9 cellular contexts compared by ENCODE assay signal in genomic region chr6:41278699-41279405, GRCh38. TPM values are rescaled to one million over a fixed set of nuclear protein-coding genes. Genes with fewer than 3 reads are reported as not detected.
A peak's percentile ranks its signal among the peaks of the same experiment; 100 is the strongest.
DNase-seq lines count a peak whose midpoint lies in the region; ATAC-seq, FAIRE-seq and TF ChIP-seq lines count a peak whose summit lies in the region.
"Had no signal": no experiment of that assay in that cellular context is flagged by ENCODE, and none has a peak within 500 bp of the region (broad histone marks: within the 10 kb centered on the region; RNA-seq: fewer than 3 reads in every experiment).

No MANE protein-coding gene starts in this region.

- TF ChIP-seq CTCF in GM12875 (IDR thresholded peaks at IDR 0.05; ENCODE audit: borderline replicate concordance, insufficient read depth, low read depth, low read length) (peak; percentile 71), GM12878 (IDR thresholded peaks at IDR 0.05 in 2 of 3, conservative IDR thresholded peaks at IDR 0.05 in 1 of 3; ENCODE audit: control insufficient read depth in 2 of 3, extremely low read depth in 1 of 3, insufficient read depth in 1 of 3, low read depth in 3 of 3, low read length in 3 of 3) (peak; percentile 58 to 65 (median 65)), left lung (IDR thresholded peaks at IDR 0.05) (peak; percentile 36 to 37)

- H3K4me3 ChIP-seq in GM12875 (ENCODE audit: low read depth, low read length) (no peak overlapping the region), GM12878 (no peak overlapping the region), left lung (no peak overlapping the region)

- RAD21 ChIA-PET in GM12878 (lab: Charles Lee; ENCODE audit: unreplicated experiment) = interaction anchor here (0.7 to 3.2 kb wide), 18 partner anchors 9 to 252 kb away, joined by 3 to 27 read pairs (median 4); no protein-coding TSS in a partner anchor

- CTCF ChIA-PET in GM12878 (lab: Yijun Ruan, JAX) = interaction anchor here (0.6 to 6.7 kb wide), 27 partner anchors 10 to 1781 kb away, joined by 3 to 68 read pairs (median 5); partner anchors contain the start of genes NCR2 and TREML2

- in situ Hi-C loops in GM12878 (cut with MboI) = no loop called here

- no peak overlapping the region for H3K4me2 ChIP-seq in GM12878 (ENCODE audit: control insufficient read depth, insufficient read depth)

- intact Hi-C loops in GM12878 (cut with micrococcal nuclease; ENCODE audit: unreplicated experiment) = loop anchor here (5.0 kb wide), 1 partner anchor 38 kb away; no protein-coding TSS in a partner anchor
- intact Hi-C loops in left lung (cut with DNase I) = no loop called here

- H2AFZ ChIP-seq in GM12878 (ENCODE audit: control insufficient read depth, low read depth, low read length) = peak overlapping the region; percentile 52; the same call in 1 of the 2 replicates

- no peak for TF ChIP-seq EP300 in GM12878 (IDR thresholded peaks at IDR 0.05; ENCODE audit: borderline replicate concordance in 1 of 2, control insufficient read depth in 1 of 2, low read depth in 2 of 2, low read length in 2 of 2)

- FAIRE-seq in GM12878 (lab: Jason Lieb, UNC) (peak; percentile 35), frontal cortex (lab: Jason Lieb, UNC) (no peak)
- FAIRE-seq: endometrium had no signal

- no peaks in the 10 kb centered on the region; the same call in 2 of the 3 replicates for H3K9me3 ChIP-seq in GM12878 (replicated peaks; ENCODE audit: control insufficient read depth, insufficient read depth, low read length)
- H3K9me3 ChIP-seq in left lung = no peaks in the 10 kb centered on the region

- H3K79me2 ChIP-seq in GM12878 (ENCODE audit: control insufficient read depth, insufficient read depth, low read length) = no peaks in the 10 kb centered on the region

- H3K4me1 ChIP-seq in GM12878 (ENCODE audit: control insufficient read depth, insufficient read depth, low read length) (no peaks in the 10 kb centered on the region), left lung (peaks cover 3 to 82% of the 10 kb centered on the region in 2 donors)

- BruUV-seq in GM12878 (replicated peaks; lab: Mats Ljungman, UMichigan) = no TSS peak

- WGBS in GM12878 (ENCODE audit: insufficient coverage, insufficient replicate concordance, low lambda C conversion rate, missing lambda C conversion rate) = 29% methylated on average over 10 of the region's 10 CpGs

- DNase-seq in NCI-H187 treated with DMSO at 0.1 percent for 48 hours (lab: John Stamatoyannopoulos, UW) (peak; percentile 30), T-helper 22 cell (ENCODE audit: low read depth) (peak; percentile 9), GM12878 (ENCODE audit: low read depth, low spot score) (no peak), left lung (peak in 1 of 2 donors; percentile 71), frontal cortex (ENCODE audit: low spot score in 2 of 2) (no peak)
- peak; percentile 32 for DNase-seq in stimulated activated CD8-positive, alpha-beta memory T cell treated with anti-CD3 and anti-CD28 coated beads, Interleukin-15, amount 100 ng/mL, for 1 hour (ENCODE audit: low read depth)

- SMC1A ChIA-PET in GM12878 (lab: Charles Lee; ENCODE audit: uncharacterized antibody, unreplicated experiment) = interaction anchor here (0.7 to 3.2 kb wide), 16 partner anchors 9 to 203 kb away, joined by 3 to 44 read pairs (median 6); partner anchors contain the start of gene TREML2

- TF ChIP-seq POLR2A in GM12878 (IDR thresholded peaks at IDR 0.05; ENCODE audit: low read depth, low read length) = no peak

- H3K9ac ChIP-seq in GM12878 (ENCODE audit: control insufficient read depth, insufficient read depth, low read length) = no peak overlapping the region

- no peaks in the 10 kb centered on the region for H3K27me3 ChIP-seq in GM12878 (replicated peaks in 1 of 2; ENCODE audit: control insufficient read depth in 2 of 2, insufficient read depth in 2 of 2, low read length in 1 of 2)
- peaks cover 0 to 5% of the 10 kb centered on the region in 2 donors for H3K27me3 ChIP-seq in left lung

- TF ChIP-seq RAD21 in GM12878 (IDR thresholded peaks at IDR 0.05; ENCODE audit: insufficient read depth, low read depth, low read length) = peak; percentile 79

- POLR2A ChIA-PET in GM12878 (lab: Charles Lee) = interaction anchor here (0.8 to 1.1 kb wide), 3 partner anchors 9 to 29 kb away, joined by 3 read pairs; no protein-coding TSS in a partner anchor

- H4K20me1 ChIP-seq in GM12878 (ENCODE audit: control insufficient read depth, insufficient read depth) = no peaks in the 10 kb centered on the region

- no peak overlapping the region for H3K27ac ChIP-seq in GM12878 (ENCODE audit: control insufficient read depth, insufficient read depth)
- peak overlapping the region; percentile 34 to 75 for H3K27ac ChIP-seq in left lung

- ATAC-seq in GM12878 (peak; percentile 78), left lung (peak; percentile 89), HG03175 (IDR thresholded peaks at IDR 0.05; ENCODE audit: unreplicated experiment) (no peak)

- H3K36me3 ChIP-seq in GM12878 (ENCODE audit: control insufficient read depth in 2 of 2, insufficient read depth in 2 of 2, low read length in 1 of 2) (no peaks in the 10 kb centered on the region), left lung (peaks cover 0 to 7% of the 10 kb centered on the region in 2 donors)

TF ChIP-seq in GM12878, 131 proteins besides CTCF, POLR2A, EP300 and RAD21 (continues in another document):
- TF ChIP-seq TBL1XR1 (IDR thresholded peaks at IDR 0.05; ENCODE audit: low read depth, low read length) = no peak
- TF ChIP-seq POLR2AphosphoS5 (IDR thresholded peaks at IDR 0.05; ENCODE audit: low read length) = peak; percentile 66

RNA-seq across cellular contexts. Expression of gene TREM1, which starts 7.6 kb away (rescaled TPM):
- 9.0 and 10.7 TPM in 2 replicates for total RNA-seq in GM12878 (2013; cell fraction: nucleolus; rRNA removed)
- total RNA-seq in GM12878 (2014; rRNA removed) = not detected in 2 replicates
- total RNA-seq in GM12878 (2014; rRNA removed; fragmentation: Illumina TruSeq; extraction: Trizol) = 0.09 and 0.23 TPM in 2 replicates
- 0.44 and 0.77 TPM in 2 replicates for total RNA-seq in GM12878 (2021)
- polyA plus RNA-seq in GM12878 (2011; ENCODE audit: low read depth) = 1.00 TPM
- 1.6 and 2.6 TPM in 2 replicates for polyA plus RNA-seq in GM12878 (2011; rRNA removed)
- 2.5 and 3.0 TPM in 2 replicates for polyA plus RNA-seq in GM12878 (2011; cell fraction: cytosol; rRNA removed)
- polyA plus RNA-seq in GM12878 (2011; cell fraction: nucleus; rRNA removed) = 1.1 and 1.4 TPM in 2 replicates
- 0.51 and 0.74 TPM in 2 replicates for polyA plus RNA-seq in GM12878 (2012)
- 0.35 TPM in 1 of 2 replicates, not detected in the other for polyA plus RNA-seq in GM12878 (2014; fragmentation: Illumina TruSeq; extraction: Trizol)
- polyA plus RNA-seq in GM12878 (2014; fragmentation: Nextera tagmentation; extraction: Ambion mirVana) = under 1 TPM; 0.11 to 0.69 TPM
- polyA plus RNA-seq in GM12878 (2014; rRNA removed) = 0.19 and 0.20 TPM in 2 replicates
- under 1 TPM in 1 of 2 experiments, not detected in 1; 0.12 TPM for polyA plus RNA-seq in GM12878 (2016; fragmentation: Nextera tagmentation; extraction: Ambion mirVana)
- 1.6 and 2.6 TPM in 2 replicates for polyA minus RNA-seq in GM12878 (2011; rRNA and poly(A)+ RNA removed)
- polyA minus RNA-seq in GM12878 (2011; cell fraction: cytosol; rRNA and poly(A)+ RNA removed) = not detected in 2 replicates
- polyA minus RNA-seq in GM12878 (2011; cell fraction: nucleus; rRNA and poly(A)+ RNA removed) = 0.77 and 0.85 TPM in 2 replicates
- 10 to 100 TPM; 36.5 to 65.3 TPM for total RNA-seq in left lung
- not detected for total RNA-seq in frontal cortex

RNA-seq across cellular contexts. Expression of gene TREML4, which starts 50.7 kb away (rescaled TPM):
- 0.15 TPM in 1 of 2 replicates, not detected in the other for total RNA-seq in GM12878 (2013; cell fraction: nucleolus; rRNA removed)
- total RNA-seq in GM12878 (2014; rRNA removed) (not detected in 2 replicates), GM12878 (2014; rRNA removed; fragmentation: Illumina TruSeq; extraction: Trizol) (not detected in 2 replicates), GM12878 (2021) (not detected in 2 replicates), left lung (under 1 TPM in 1 of 2 donors, not detected in 1; 0.32 TPM), frontal cortex (not detected)
- not detected for polyA plus RNA-seq in GM12878 (2011; ENCODE audit: low read depth)
- polyA plus RNA-seq in GM12878 (2011; rRNA removed) (0.03 TPM in 1 of 2 replicates, not detected in the other), GM12878 (2014; fragmentation: Illumina TruSeq; extraction: Trizol) (not detected in 2 replicates), GM12878 (2014; fragmentation: Nextera tagmentation; extraction: Ambion mirVana) (not detected), GM12878 (2014; rRNA removed) (not detected in 2 replicates), GM12878 (2016; fragmentation: Nextera tagmentation; extraction: Ambion mirVana) (not detected)
- polyA plus RNA-seq in GM12878 (2011; cell fraction: cytosol; rRNA removed) = not detected in 2 replicates
- not detected in 2 replicates for polyA plus RNA-seq in GM12878 (2011; cell fraction: nucleus; rRNA removed)
- not detected in 2 replicates for polyA plus RNA-seq in GM12878 (2012)
- polyA minus RNA-seq in GM12878 (2011; rRNA and poly(A)+ RNA removed) = not detected in 2 replicates
- not detected in 2 replicates for polyA minus RNA-seq in GM12878 (2011; cell fraction: cytosol; rRNA and poly(A)+ RNA removed)
- polyA minus RNA-seq in GM12878 (2011; cell fraction: nucleus; rRNA and poly(A)+ RNA removed) = not detected in 2 replicates

RNA-seq across cellular contexts. Expression of gene NCR2, which starts 56.6 kb away (rescaled TPM):
- 1.2 and 2.0 TPM in 2 replicates for total RNA-seq in GM12878 (2013; cell fraction: nucleolus; rRNA removed)
- total RNA-seq in GM12878 (2014; rRNA removed) (not detected in 2 replicates), GM12878 (2014; rRNA removed; fragmentation: Illumina TruSeq; extraction: Trizol) (not detected in 2 replicates), GM12878 (2021) (not detected in 2 replicates), left lung (not detected), frontal cortex (not detected)
- 0.42 TPM for polyA plus RNA-seq in GM12878 (2011; ENCODE audit: low read depth)
- polyA plus RNA-seq in GM12878 (2011; rRNA removed) (0.22 and 0.53 TPM in 2 replicates), GM12878 (2014; fragmentation: Illumina TruSeq; extraction: Trizol) (not detected in 2 replicates), GM12878 (2014; fragmentation: Nextera tagmentation; extraction: Ambion mirVana) (not detected), GM12878 (2014; rRNA removed) (0.09 TPM in 1 of 2 replicates, not detected in the other), GM12878 (2016; fragmentation: Nextera tagmentation; extraction: Ambion mirVana) (under 1 TPM in 1 of 2 experiments, not detected in 1; 0.21 TPM)
- polyA plus RNA-seq in GM12878 (2011; cell fraction: cytosol; rRNA removed) = 1.1 and 1.6 TPM in 2 replicates
- 0.35 and 0.42 TPM in 2 replicates for polyA plus RNA-seq in GM12878 (2011; cell fraction: nucleus; rRNA removed)
- 0.20 and 1.2 TPM in 2 replicates for polyA plus RNA-seq in GM12878 (2012)
- polyA minus RNA-seq in GM12878 (2011; rRNA and poly(A)+ RNA removed) = 0.51 and 1.1 TPM in 2 replicates
- polyA minus RNA-seq in GM12878 (2011; cell fraction: cytosol; rRNA and poly(A)+ RNA removed) = not detected in 2 replicates
- 0.48 and 0.77 TPM in 2 replicates for polyA minus RNA-seq in GM12878 (2011; cell fraction: nucleus; rRNA and poly(A)+ RNA removed)

Comparison
In these comparisons a context has a peak if more than half of its experiments do, and no peak if none do; other contexts are left out.
1. DNase-seq: peak in NCI-H187 treated with DMSO at 0.1 percent for 48 hours (single experiment), T-helper 22 cell (single experiment) and stimulated activated CD8-positive, alpha-beta memory T cell treated with anti-CD3 and anti-CD28 coated beads, Interleukin-15, amount 100 ng/mL, for 1 hour (single experiment); none in GM12878 (single experiment) and frontal cortex (0 of 2).
2. Peak in every context shown above with its lines, with median percentiles within 50 percentile points of each other: CTCF ChIP-seq.